17 cellular contexts compared by ENCODE assay signal in genomic region chr12:2341051-2341751, GRCh38.
DNase-seq lines count a peak whose midpoint lies in the region; ATAC-seq and TF ChIP-seq lines count a peak whose summit lies in the region.
"Had no signal": no experiment of that assay in that cellular context is flagged by ENCODE, and none has a peak within 500 bp of the region (broad histone marks: within the 10 kb centered on the region; RNA-seq: fewer than 3 reads in every experiment).

No MANE protein-coding gene starts in this region.

- no peak overlapping the region for H3K4me3 ChIP-seq in BLaER1 treated with 17β-estradiol and CSF1 and Interleukin-3, amounts not matched to agents 10 nM and 100 nM
- no peak overlapping the region for H3K4me3 ChIP-seq in SJSA1
- no peak overlapping the region for H3K4me3 ChIP-seq in gastroesophageal sphincter
- H3K4me3 ChIP-seq in sigmoid colon: no peak overlapping the region
- H3K4me3 ChIP-seq in naive thymus-derived CD4-positive, alpha-beta T cell (ENCODE audit: low read length): no peak overlapping the region
- H3K4me3 ChIP-seq: right atrium auricular region had no signal

- H3K9me3 Mint-ChIP-seq in naive thymus-derived CD4-positive, alpha-beta T cell: no peaks in the 10 kb centered on the region
- H3K9me3 Mint-ChIP-seq: naive B cell had no signal

- TF ChIP-seq EP300 in gastroesophageal sphincter (IDR thresholded peaks at IDR 0.05): no peak
- no peak for TF ChIP-seq EP300 in sigmoid colon (IDR thresholded peaks at IDR 0.05)

- no peak for ATAC-seq in gastroesophageal sphincter
- no peak for ATAC-seq in naive thymus-derived CD4-positive, alpha-beta T cell

- H3K4me2 ChIP-seq in BLaER1 treated with 17β-estradiol and CSF1 and Interleukin-3, amounts not matched to agents 10 nM and 100 nM: peak overlapping the region in 7 of 11 experiments; percentile 14 to 57 (median 20); a peak in 8 of 22 replicates

- H3K4me1 ChIP-seq in BLaER1 treated with 17β-estradiol and CSF1 and Interleukin-3, amounts not matched to agents 10 nM and 100 nM: peaks cover 27 to 58% (median 40%) of the 10 kb centered on the region in 10 experiments
- H3K4me1 ChIP-seq in SJSA1 (replicated peaks) (peaks cover 76% of the 10 kb centered on the region), gastroesophageal sphincter (peaks cover 16 to 92% (median 22%) of the 10 kb centered on the region in 3 donors), sigmoid colon (peaks cover 0 to 98% (median 87%) of the 10 kb centered on the region in 4 donors)
- no peaks in the 10 kb centered on the region for H3K4me1 ChIP-seq in naive thymus-derived CD4-positive, alpha-beta T cell (ENCODE audit: control insufficient read depth in 2 of 2, insufficient read depth in 2 of 2, low read length in 2 of 2)

- no peak overlapping the region for H3K4me3 Mint-ChIP-seq in naive thymus-derived CD4-positive, alpha-beta T cell
- H3K4me3 Mint-ChIP-seq: naive B cell had no signal

- H3K27ac Mint-ChIP-seq in naive thymus-derived CD4-positive, alpha-beta T cell: no peak overlapping the region
- H3K27ac Mint-ChIP-seq: naive B cell had no signal

- no peaks in the 10 kb centered on the region for H3K9me3 ChIP-seq in BLaER1 treated with 17β-estradiol and CSF1 and Interleukin-3, amounts not matched to agents 10 nM and 100 nM (replicated peaks in 1 of 11)
- no peaks in the 10 kb centered on the region for H3K9me3 ChIP-seq in SJSA1 (replicated peaks)
- H3K9me3 ChIP-seq in gastroesophageal sphincter: no peaks in the 10 kb centered on the region
- H3K9me3 ChIP-seq in sigmoid colon: no peaks in the 10 kb centered on the region
- no peaks in the 10 kb centered on the region for H3K9me3 ChIP-seq in naive thymus-derived CD4-positive, alpha-beta T cell (ENCODE audit: control insufficient read depth in 2 of 3, low read length in 3 of 3)
- H3K9me3 ChIP-seq: right atrium auricular region had no signal

- 45 to 100% methylated on average over 1 to 12 of the region's 15 CpGs for WGBS in gastroesophageal sphincter (ENCODE audit: low coverage in 1 of 2), 2 donors
- WGBS in sigmoid colon, 2 donors: 82 to 91% methylated on average over 15 of the region's 15 CpGs

- no peaks in the 10 kb centered on the region for H3K36me3 Mint-ChIP-seq in naive thymus-derived CD4-positive, alpha-beta T cell
- H3K36me3 Mint-ChIP-seq: naive B cell had no signal

- CTCF ChIA-PET in naive thymus-derived CD4-positive, alpha-beta T cell (lab: Charles Lee): no interaction called here

- POLR2A ChIA-PET in naive thymus-derived CD4-positive, alpha-beta T cell (lab: Charles Lee): no interaction called here

- TF ChIP-seq CTCF in gastroesophageal sphincter (IDR thresholded peaks at IDR 0.05) (no peak), sigmoid colon (IDR thresholded peaks at IDR 0.05) (no peak)

- H3K27me3 Mint-ChIP-seq in naive thymus-derived CD4-positive, alpha-beta T cell: peaks cover 3 to 26% (median 14%) of the 10 kb centered on the region in 5 donors

- peak overlapping the region in 6 of 11 experiments; percentile 0 to 55 (median 26); a peak in 6 of 22 replicates for H3K27ac ChIP-seq in BLaER1 treated with 17β-estradiol and CSF1 and Interleukin-3, amounts not matched to agents 10 nM and 100 nM
- H3K27ac ChIP-seq in SJSA1 (peak overlapping the region; percentile 96), gastroesophageal sphincter (peak overlapping the region in 3 of 4 donors; percentile 44 to 67 (median 50)), sigmoid colon (peak overlapping the region; percentile 39 to 94 (median 84))
- no peak overlapping the region for H3K27ac ChIP-seq in naive thymus-derived CD4-positive, alpha-beta T cell (ENCODE audit: low read depth, low read length)
- H3K27ac ChIP-seq: brain microvascular endothelial cell, right atrium auricular region had no signal

- no peaks in the 10 kb centered on the region for H4K20me1 ChIP-seq in BLaER1 treated with 17β-estradiol and CSF1 and Interleukin-3, amounts not matched to agents 10 nM and 100 nM

- intact Hi-C loops in sigmoid colon (cut with DNase I): loop anchor here (5.0 kb wide), 1 partner anchor 284 kb away; no protein-coding TSS in a partner anchor
- intact Hi-C loops in naive thymus-derived CD4-positive, alpha-beta T cell (cut with micrococcal nuclease): no loop called here

- DNase-seq in SJSA1 (ENCODE audit: low read depth in 1 of 2, low spot score in 2 of 2): no peak
- DNase-seq in sigmoid colon: no peak
- no peak for DNase-seq in COLO829 (ENCODE audit: low spot score)
- DNase-seq in naive thymus-derived CD4-positive, alpha-beta T cell: no peak
- DNase-seq in COR-L47 (lab: John Stamatoyannopoulos, UW): no peak
- DNase-seq in H4 (ENCODE audit: low spot score): no peak
- DNase-seq: activated CD4-positive, CD25-positive, alpha-beta regulatory T cell treated with anti-CD3 and anti-CD28 coated beads, Interleukin-2, amount 50 U/mL, for 72 hours; activated naive CD4-positive, alpha-beta T cell treated with Interleukin-2 at 50 U/mL for 16 hours; Calu3; naive B cell; NCI-H1105 treated with DMSO at 0.1 percent for 48 hours; SHP77; stimulated activated CD4-positive, alpha-beta T cell treated with anti-CD3 and anti-CD28 coated beads, Interleukin-2, amount 100 ng/mL, for 24 hours had no signal

- no peaks in the 10 kb centered on the region for H3K27me3 ChIP-seq in BLaER1 treated with 17β-estradiol and CSF1 and Interleukin-3, amounts not matched to agents 10 nM and 100 nM
- H3K27me3 ChIP-seq in SJSA1 (replicated peaks): no peaks in the 10 kb centered on the region
- no peaks in the 10 kb centered on the region for H3K27me3 ChIP-seq in gastroesophageal sphincter
- no peaks in the 10 kb centered on the region for H3K27me3 ChIP-seq in sigmoid colon
- H3K27me3 ChIP-seq in naive thymus-derived CD4-positive, alpha-beta T cell (ENCODE audit: control insufficient read depth in 2 of 2, insufficient read depth in 2 of 2, low read length in 2 of 2): no peaks in the 10 kb centered on the region
- H3K27me3 ChIP-seq: brain microvascular endothelial cell, right atrium auricular region had no signal

- no peak for TF ChIP-seq POLR2A in gastroesophageal sphincter (IDR thresholded peaks at IDR 0.05)
- TF ChIP-seq POLR2A in sigmoid colon (IDR thresholded peaks at IDR 0.05): no peak

- no peak overlapping the region for H3K9ac ChIP-seq in BLaER1 treated with 17β-estradiol and CSF1 and Interleukin-3, amounts not matched to agents 10 nM and 100 nM

- no peaks in the 10 kb centered on the region for H3K36me3 ChIP-seq in BLaER1 treated with 17β-estradiol and CSF1 and Interleukin-3, amounts not matched to agents 10 nM and 100 nM
- H3K36me3 ChIP-seq in SJSA1 (no peaks in the 10 kb centered on the region), gastroesophageal sphincter (no peaks in the 10 kb centered on the region), sigmoid colon (no peaks in the 10 kb centered on the region)
- H3K36me3 ChIP-seq in naive thymus-derived CD4-positive, alpha-beta T cell (ENCODE audit: control insufficient read depth in 2 of 3, insufficient read depth in 3 of 3, low read length in 3 of 3): no peaks in the 10 kb centered on the region
- H3K36me3 ChIP-seq: brain microvascular endothelial cell, right atrium auricular region had no signal

- peaks cover 0 to 1% (median 0%) of the 10 kb centered on the region in 7 donors for H3K4me1 Mint-ChIP-seq in naive thymus-derived CD4-positive, alpha-beta T cell
